15 cellular contexts compared by ENCODE assay signal in genomic region chr11:38648597-38648996, GRCh38.
DNase-seq lines count a peak whose midpoint lies in the region; ATAC-seq, FAIRE-seq and TF ChIP-seq lines count a peak whose summit lies in the region.
"Had no signal": no experiment of that assay in that cellular context is flagged by ENCODE, and none has a peak within 500 bp of the region (broad histone marks: within the 10 kb centered on the region; RNA-seq: fewer than 3 reads in every experiment).

No MANE protein-coding gene starts in this region.

- no peaks in the 10 kb centered on the region for H3K9me2 ChIP-seq in PC-3 (replicated peaks; ENCODE audit: low read length)

- H3K4me3 ChIP-seq in PC-3 (ENCODE audit: low read length) (no peak overlapping the region), bronchial epithelial cell (ENCODE audit: low read depth, low read length) (no peak overlapping the region)
- H3K4me3 ChIP-seq: BLaER1 treated with 17β-estradiol and CSF1 and Interleukin-3, amounts not matched to agents 10 nM and 100 nM had no signal

- H3K27ac ChIP-seq in PC-3 (ENCODE audit: low read length), result no peak overlapping the region
- H3K27ac ChIP-seq: BLaER1 treated with 17β-estradiol and CSF1 and Interleukin-3, amounts not matched to agents 10 nM and 100 nM had no signal

- no peaks in the 10 kb centered on the region for H4K20me1 ChIP-seq in PC-3 (ENCODE audit: low read length)
- H4K20me1 ChIP-seq: BLaER1 treated with 17β-estradiol and CSF1 and Interleukin-3, amounts not matched to agents 10 nM and 100 nM had no signal

- no peaks in the 10 kb centered on the region for H3K9me3 Mint-ChIP-seq in mesothelial cell of epicardium

- in situ Hi-C loops in GM13976 (cut with MboI; ENCODE audit: low sequenced_read_pairs, unreplicated experiment), result no loop called here

- DNase-seq in H54 (ENCODE audit: insufficient read length, low spot score) (no peak), PC-3 (peak; percentile 13), bronchial epithelial cell (ENCODE audit: low read depth) (peak; percentile 5), mesothelial cell of epicardium (ENCODE audit: low spot score in 2 of 2, unreplicated experiment in 2 of 2) (no peak), left colon (no peak), GM13976 (ENCODE audit: low spot score) (no peak)
- DNase-seq in stimulated activated CD4-positive, alpha-beta T cell treated with anti-CD3 and anti-CD28 coated beads, Interleukin-4, amount 100 ng/mL, for 4 hours, result no peak
- DNase-seq: 8988T; CD4-positive, CD25-positive, alpha-beta regulatory T cell; DMS53; GF-D8; H7; IMR-90 had no signal

- peak overlapping the region; percentile 77 for H3K27ac Mint-ChIP-seq in mesothelial cell of epicardium
- H3K27ac Mint-ChIP-seq: CD4-positive, CD25-positive, alpha-beta regulatory T cell had no signal

- H3K36me3 Mint-ChIP-seq in mesothelial cell of epicardium, result no peaks in the 10 kb centered on the region
- H3K36me3 Mint-ChIP-seq: CD4-positive, CD25-positive, alpha-beta regulatory T cell had no signal

- TF ChIP-seq CTCF in PC-3 (conservative IDR thresholded peaks at IDR 0.05; ENCODE audit: low read depth, low read length) (no peak), bronchial epithelial cell (IDR thresholded peaks at IDR 0.05; ENCODE audit: insufficient read depth, low read length, severe bottlenecking) (no peak), mesothelial cell of epicardium (IDR thresholded peaks at IDR 0.05; ENCODE audit: unreplicated experiment) (no peak), GM13976 (IDR thresholded peaks at IDR 0.05; ENCODE audit: borderline replicate concordance, control extremely low read depth, extremely low read depth, insufficient read depth, missing control alignments) (no peak)

- no peaks in the 10 kb centered on the region for H3K27me3 ChIP-seq in PC-3 (ENCODE audit: low read length)
- H3K27me3 ChIP-seq in bronchial epithelial cell (ENCODE audit: control insufficient read depth, insufficient read depth, low read length), result no peaks in the 10 kb centered on the region
- H3K27me3 ChIP-seq: BLaER1 treated with 17β-estradiol and CSF1 and Interleukin-3, amounts not matched to agents 10 nM and 100 nM had no signal

- H3K79me2 ChIP-seq in PC-3 (ENCODE audit: low read length), result no peaks in the 10 kb centered on the region

- H3F3A ChIP-seq in PC-3 (ENCODE audit: low read length, unreplicated experiment), result no peaks in the 10 kb centered on the region

- H2AFZ ChIP-seq in PC-3 (ENCODE audit: low read length), result no peak overlapping the region

- H3K4me2 ChIP-seq in PC-3 (ENCODE audit: low read length), result no peak overlapping the region
- H3K4me2 ChIP-seq: BLaER1 treated with 17β-estradiol and CSF1 and Interleukin-3, amounts not matched to agents 10 nM and 100 nM had no signal

- H3K36me3 ChIP-seq in PC-3 (ENCODE audit: low read depth, low read length), result no peaks in the 10 kb centered on the region
- no peaks in the 10 kb centered on the region for H3K36me3 ChIP-seq in bronchial epithelial cell (ENCODE audit: control insufficient read depth, insufficient read depth, low read length)
- H3K36me3 ChIP-seq: BLaER1 treated with 17β-estradiol and CSF1 and Interleukin-3, amounts not matched to agents 10 nM and 100 nM had no signal

- 0 out of 2 replicates have a peak, but pooled peaks cover 12% of the 10 kb centered on the region for H3K4me1 ChIP-seq in PC-3 (ENCODE audit: insufficient read depth, low read length)
- H3K4me1 ChIP-seq: BLaER1 treated with 17β-estradiol and CSF1 and Interleukin-3, amounts not matched to agents 10 nM and 100 nM had no signal

- H3K4me3 Mint-ChIP-seq in mesothelial cell of epicardium, result no peak overlapping the region
- H3K4me3 Mint-ChIP-seq: CD4-positive, CD25-positive, alpha-beta regulatory T cell had no signal

- POLR2A ChIA-PET in PC-3 (lab: Charles Lee; ENCODE audit: unreplicated experiment), result no interaction called here

- intact Hi-C loops in PC-3 (cut with micrococcal nuclease) (no loop called here), left colon (cut with DNase I, micrococcal nuclease) (no loop called here)

- no peak for TF ChIP-seq POLR2A in H54 (IDR thresholded peaks at IDR 0.05; ENCODE audit: low read depth, low read length)

- FAIRE-seq in H54 (lab: Jason Lieb, UNC) (peak; percentile 73), bronchial epithelial cell (lab: Jason Lieb, UNC) (no peak)
- FAIRE-seq: GM18507 had no signal

- H3K9me3 ChIP-seq in PC-3 (ENCODE audit: low read length), result no peaks in the 10 kb centered on the region
- H3K9me3 ChIP-seq: BLaER1 treated with 17β-estradiol and CSF1 and Interleukin-3, amounts not matched to agents 10 nM and 100 nM had no signal

- BruUV-seq in PC-3 (replicated peaks; lab: Mats Ljungman, UMichigan), result no TSS peak

- ATAC-seq in PC-3, result no peak
- ATAC-seq in left colon, result no peak

- no peak overlapping the region for H3K9ac ChIP-seq in PC-3 (ENCODE audit: low read length)
- H3K9ac ChIP-seq: BLaER1 treated with 17β-estradiol and CSF1 and Interleukin-3, amounts not matched to agents 10 nM and 100 nM had no signal

- no peaks in the 10 kb centered on the region for H3K27me3 Mint-ChIP-seq in mesothelial cell of epicardium (ENCODE audit: low read depth)
- H3K27me3 Mint-ChIP-seq: CD4-positive, CD25-positive, alpha-beta regulatory T cell had no signal

- peaks cover 22% of the 10 kb centered on the region for H3K4me1 Mint-ChIP-seq in mesothelial cell of epicardium
- H3K4me1 Mint-ChIP-seq: CD4-positive, CD25-positive, alpha-beta regulatory T cell had no signal

- CTCF ChIA-PET in PC-3 (lab: Charles Lee), result no interaction called here

Comparison
In these comparisons a context has a peak if more than half of its experiments do, and no peak if none do; other contexts are left out.
1. DNase-seq: peak in PC-3 (single experiment) and bronchial epithelial cell (single experiment); none in H54 (single experiment), mesothelial cell of epicardium (0 of 2), left colon (0 of 2), stimulated activated CD4-positive, alpha-beta T cell treated with anti-CD3 and anti-CD28 coated beads, Interleukin-4, amount 100 ng/mL, for 4 hours (0 of 2) and GM13976 (single experiment).